In genomic region chr10:7165500-7166177, GRCh38 we compare ENCODE assay signal across 25 cellular contexts.
"Had no signal": no experiment of that assay in that cellular context is flagged by ENCODE, and none has a peak within 500 bp of the region (broad histone marks: within the 10 kb centered on the region; RNA-seq: fewer than 3 reads in every experiment).

No MANE protein-coding gene starts in this region.

- H3K9me3 ChIP-seq: gastrocnemius medialis, left ventricle myocardium inferior, lower lobe of right lung, psoas muscle, spleen, testis, tibial artery had no signal

- H3K9me3 Mint-ChIP-seq: endodermal cell; nephron; neural progenitor cell; stimulated activated memory B cell treated with anti-CD40 and anti-IgM and Interleukin-4, amounts not matched to agents 10 μg/mL and 1 μg/mL and 100 μg/mL, for 72 hours; type B pancreatic cell had no signal

- H3K4me3 Mint-ChIP-seq: endodermal cell; nephron; neural progenitor cell; stimulated activated memory B cell treated with anti-CD40 and anti-IgM and Interleukin-4, amounts not matched to agents 10 μg/mL and 1 μg/mL and 100 μg/mL, for 72 hours; type B pancreatic cell had no signal

- H3K4me1 ChIP-seq: gastrocnemius medialis, left ventricle myocardium inferior, lower lobe of right lung, neural progenitor cell, psoas muscle, testis, tibial artery had no signal

- H3K27me3 ChIP-seq: dorsolateral prefrontal cortex, gastrocnemius medialis, neural progenitor cell, spleen, testis, tibial artery had no signal

- H3K36me3 ChIP-seq: neural progenitor cell had no signal

- DNase-seq: dorsolateral prefrontal cortex; effector CD4-positive, alpha-beta T cell; endodermal cell; foreskin fibroblast; gastrocnemius medialis; head of caudate nucleus; kidney; left ventricle myocardium inferior; lower lobe of right lung; psoas muscle; right cardiac atrium; spleen; stimulated activated CD4-positive, alpha-beta T cell treated with anti-CD3 and anti-CD28 coated beads, Interleukin-4, amount 100 ng/mL, for 4 hours; stimulated activated naive CD8-positive, alpha-beta T cell treated with anti-CD3 and anti-CD28 coated beads, Interleukin-15, Interleukin-2, amounts not matched to agents 100 U/mL and 50 U/mL, for 24 hours; substantia nigra; testis; tibial artery had no signal

- ATAC-seq: esophagus mucosa; gastrocnemius medialis; lower lobe of right lung; psoas muscle; right cardiac atrium; stimulated activated memory B cell treated with anti-CD40 and anti-IgM and Interleukin-4, amounts not matched to agents 10 μg/mL and 1 μg/mL and 100 μg/mL, for 72 hours; stimulated activated naive CD8-positive, alpha-beta T cell treated with anti-CD3 and anti-CD28 coated beads, Interleukin-15, Interleukin-2, amounts not matched to agents 100 U/mL and 50 U/mL, for 24 hours had no signal

- H3K36me3 Mint-ChIP-seq: type B pancreatic cell had no signal

- H3K27ac Mint-ChIP-seq: endodermal cell, nephron, type B pancreatic cell had no signal

- H3K27ac ChIP-seq: dorsolateral prefrontal cortex, epithelial cell of prostate, gastrocnemius medialis, left ventricle myocardium inferior, lower lobe of right lung, neural progenitor cell, parathyroid adenoma, psoas muscle, skin epidermis, spleen, testis, tibial artery had no signal

- H3K27me3 Mint-ChIP-seq: stimulated activated memory B cell treated with anti-CD40 and anti-IgM and Interleukin-4, amounts not matched to agents 10 μg/mL and 1 μg/mL and 100 μg/mL, for 72 hours; type B pancreatic cell had no signal

- H3K4me3 ChIP-seq: dorsolateral prefrontal cortex, gastrocnemius medialis, left ventricle myocardium inferior, lower lobe of right lung, neural progenitor cell, psoas muscle, skin epidermis, spleen, testis, tibial artery had no signal

- H3K4me1 Mint-ChIP-seq: endodermal cell; stimulated activated memory B cell treated with anti-CD40 and anti-IgM and Interleukin-4, amounts not matched to agents 10 μg/mL and 1 μg/mL and 100 μg/mL, for 72 hours had no signal
